24 cellular contexts compared by ENCODE assay signal in genomic region chr7:66178258-66178657, GRCh38. TPM values are rescaled to one million over a fixed set of nuclear protein-coding genes. Genes with fewer than 3 reads are reported as not detected.
DNase-seq lines count a peak whose midpoint lies in the region; ATAC-seq, FAIRE-seq and TF ChIP-seq lines count a peak whose summit lies in the region.
"Had no signal": no experiment of that assay in that cellular context is flagged by ENCODE, and none has a peak within 500 bp of the region (broad histone marks: within the 10 kb centered on the region; RNA-seq: fewer than 3 reads in every experiment).

No MANE protein-coding gene starts in this region.

- H3K4me3 Mint-ChIP-seq in WTC11 (no peak overlapping the region), chondrocyte (ENCODE audit: unreplicated experiment) (no peak overlapping the region)
- H3K4me3 Mint-ChIP-seq: CD14-positive monocyte; CD4-positive, alpha-beta T cell; CD8-positive, alpha-beta memory T cell; GM23338; HFFc6 had no signal

- TF ChIP-seq CTCF in A549 (IDR thresholded peaks at IDR 0.05), result no peak
- TF ChIP-seq CTCF in WTC11 (IDR thresholded peaks at IDR 0.05), result no peak
- TF ChIP-seq CTCF in H1 (IDR thresholded peaks at IDR 0.05; ENCODE audit: control extremely low read depth in 1 of 3, insufficient read depth in 1 of 3, low read depth in 1 of 3, low read length in 3 of 3), result no peak
- TF ChIP-seq CTCF in chondrocyte (IDR thresholded peaks at IDR 0.05), result no peak

- H3K4me3 ChIP-seq in A549 (no peak overlapping the region), H1 (ENCODE audit: extremely low read depth in 1 of 4, insufficient read depth in 2 of 4, low read depth in 3 of 4, low read length in 4 of 4) (no peak overlapping the region)
- H3K4me3 ChIP-seq: BLaER1 treated with 17β-estradiol and CSF1 and Interleukin-3, amounts not matched to agents 10 nM and 100 nM; GM23338; HAP-1 had no signal

- no peak overlapping the region for H2BK20ac ChIP-seq in H1 (ENCODE audit: low read length)

- FAIRE-seq in A549 (lab: Jason Lieb, UNC) (no peak), H1 (lab: Jason Lieb, UNC) (no peak)
- FAIRE-seq: A204.1, D721Med, G401.6, H54 had no signal

- H4K8ac ChIP-seq in H1 (ENCODE audit: extremely low read depth, insufficient read depth, low read length), result no peak overlapping the region

- H3K14ac ChIP-seq in H1 (ENCODE audit: insufficient read length), result no peak overlapping the region

- H3K56ac ChIP-seq in H1 (replicated peaks; ENCODE audit: insufficient read length, low read depth, low read length), result no peak overlapping the region

- H3K9me3 Mint-ChIP-seq in WTC11 (peaks cover 5% of the 10 kb centered on the region), chondrocyte (ENCODE audit: low read depth) (peaks cover 3% of the 10 kb centered on the region)
- H3K9me3 Mint-ChIP-seq: CD4-positive, alpha-beta T cell; CD8-positive, alpha-beta memory T cell; HFFc6 had no signal

- no peaks in the 10 kb centered on the region for H3K23me2 ChIP-seq in H1 (ENCODE audit: low read depth, low read length)

- H3K27me3 Mint-ChIP-seq in WTC11 (ENCODE audit: low read depth) (no peaks in the 10 kb centered on the region; the same call in 1 of the 2 replicates), chondrocyte (ENCODE audit: low read depth) (no peaks in the 10 kb centered on the region)
- H3K27me3 Mint-ChIP-seq: CD4-positive, alpha-beta T cell had no signal

- H3K4ac ChIP-seq in H1 (replicated peaks; ENCODE audit: insufficient read length, low read depth, low read length), result no peak overlapping the region

- TF ChIP-seq POLR2A in A549 (IDR thresholded peaks at IDR 0.05; ENCODE audit: low read length) (no peak), H1 (IDR thresholded peaks at IDR 0.05; ENCODE audit: control extremely low read depth in 1 of 2, low read depth in 2 of 2, low read length in 2 of 2) (no peak)

- H3K27me3 ChIP-seq in H1 (replicated peaks in 1 of 4; ENCODE audit: control insufficient read depth in 3 of 4, extremely low read depth in 1 of 4, insufficient read depth in 3 of 4, low read length in 3 of 4), result no peaks in the 10 kb centered on the region
- H3K27me3 ChIP-seq: BE2C; BLaER1 treated with 17β-estradiol and CSF1 and Interleukin-3, amounts not matched to agents 10 nM and 100 nM had no signal

- no peak overlapping the region for H2BK5ac ChIP-seq in H1 (ENCODE audit: low read depth, low read length)

- CTCF ChIA-PET in A549 (lab: Yijun Ruan, JAX) (interaction anchor here (0.6 to 1.3 kb wide), 5 partner anchors 8 to 315 kb away, joined by 3 to 4 read pairs (median 4); no protein-coding TSS in a partner anchor), WTC11 (lab: Charles Lee) (no interaction called here), H1 (lab: Charles Lee; ENCODE audit: partially characterized antibody) (interaction anchor here (0.9 to 1.3 kb wide), 2 partner anchors 17 to 93 kb away, joined by 3 read pairs; no protein-coding TSS in a partner anchor)

- ATAC-seq in A549 (no peak), WTC11 (no peak), esophagus mucosa (no peak)
- ATAC-seq: GM23338 had no signal

- no peak overlapping the region for H2BK12ac ChIP-seq in H1 (ENCODE audit: low read depth, low read length)

- H3K9me3 ChIP-seq in A549 (peaks cover 4% of the 10 kb centered on the region; the same call in 1 of the 3 replicates), H1 (ENCODE audit: insufficient read depth in 2 of 2, low read depth in 1 of 2, low read length in 1 of 2) (peaks cover 3 to 4% of the 10 kb centered on the region in 2 experiments; a peak in 2 of 4 replicates)
- H3K9me3 ChIP-seq: BE2C, HAP-1 had no signal

- WGBS in A549 (ENCODE audit: missing lambda C conversion rate), result 42% methylated on average over 2 of the region's 2 CpGs
- WGBS in H1 (ENCODE audit: extremely low coverage in 1 of 2, insufficient coverage in 1 of 2, insufficient read length in 1 of 2, insufficient replicate concordance in 2 of 2, low coverage in 1 of 2, low lambda C conversion rate in 2 of 2, missing lambda C conversion rate in 1 of 2), 2 experiments, result 88% methylated on average over 2 of the region's 2 CpGs; no CpG with 5 or more reads in 1 of the 2 experiments

- H3K36me3 Mint-ChIP-seq in WTC11 (no peaks in the 10 kb centered on the region), chondrocyte (ENCODE audit: low read depth) (no peaks in the 10 kb centered on the region)
- H3K36me3 Mint-ChIP-seq: CD14-positive monocyte; CD8-positive, alpha-beta memory T cell had no signal

- no peaks in the 10 kb centered on the region for H3K4me1 ChIP-seq in A549
- H3K4me1 ChIP-seq in H1 (replicated peaks in 1 of 4; ENCODE audit: control insufficient read depth in 3 of 4, insufficient read depth in 4 of 4, low read length in 3 of 4), result no peaks in the 10 kb centered on the region; a peak in 1 of 7 replicates
- H3K4me1 ChIP-seq: BE2C; BLaER1 treated with 17β-estradiol and CSF1 and Interleukin-3, amounts not matched to agents 10 nM and 100 nM; HAP-1 had no signal

- no peak overlapping the region for H4K5ac ChIP-seq in H1 (ENCODE audit: insufficient read length, low read depth, low read length)

- TF ChIP-seq RAD21 in A549 (conservative IDR thresholded peaks at IDR 0.05 in 1 of 2, IDR thresholded peaks at IDR 0.05 in 1 of 2) (no peak), H1 (IDR thresholded peaks at IDR 0.05 in 1 of 2, conservative IDR thresholded peaks at IDR 0.05 in 1 of 2; ENCODE audit: low read depth in 2 of 2, low read length in 2 of 2) (no peak)

- no peak overlapping the region for H3K23ac ChIP-seq in H1 (ENCODE audit: insufficient read length)

- no peak overlapping the region for H3K9ac ChIP-seq in H1 (replicated peaks in 1 of 4; ENCODE audit: extremely low read depth in 1 of 4, low read depth in 3 of 4, low read length in 3 of 4)
- H3K9ac ChIP-seq: BLaER1 treated with 17β-estradiol and CSF1 and Interleukin-3, amounts not matched to agents 10 nM and 100 nM had no signal

- H3K27ac ChIP-seq in A549 (no peak overlapping the region), H1 (ENCODE audit: low read depth, low read length) (no peak overlapping the region)
- H3K27ac ChIP-seq: 22Rv1; BLaER1 treated with 17β-estradiol and CSF1 and Interleukin-3, amounts not matched to agents 10 nM and 100 nM had no signal

- no peak overlapping the region for H3K18ac ChIP-seq in H1 (ENCODE audit: extremely low read depth, low read length)

- no peaks in the 10 kb centered on the region for H3K79me2 ChIP-seq in H1 (ENCODE audit: control insufficient read depth in 1 of 2, insufficient read depth in 2 of 2, low read length in 2 of 2)

- H3K4me2 ChIP-seq in A549 (no peak overlapping the region), H1 (ENCODE audit: insufficient read depth in 1 of 2, low read depth in 2 of 2, low read length in 2 of 2) (no peak overlapping the region)
- H3K4me2 ChIP-seq: BLaER1 treated with 17β-estradiol and CSF1 and Interleukin-3, amounts not matched to agents 10 nM and 100 nM; GM23338 had no signal

- H2BK15ac ChIP-seq in H1 (ENCODE audit: low read length), result no peak overlapping the region

- no peaks in the 10 kb centered on the region for H3K79me1 ChIP-seq in H1 (ENCODE audit: low read depth, low read length)

- H4K91ac ChIP-seq in H1 (replicated peaks; ENCODE audit: insufficient read length, low read length), result no peak overlapping the region

- H3K4me1 Mint-ChIP-seq in WTC11 (peaks cover 4% of the 10 kb centered on the region; the same call in 1 of the 2 replicates), chondrocyte (ENCODE audit: low read depth) (no peaks in the 10 kb centered on the region)
- H3K4me1 Mint-ChIP-seq: CD8-positive, alpha-beta memory T cell had no signal

- DNase-seq in DMS53 (lab: John Stamatoyannopoulos, UW) (peak; percentile 20), DMS53 treated with DMSO at 0.1 percent for 48 hours (lab: John Stamatoyannopoulos, UW; ENCODE audit: unreplicated experiment) (no peak), A549 (ENCODE audit: low read depth in 1 of 2, low spot score in 1 of 2) (peak in 1 of 2 experiments; percentile 30), WTC11 (ENCODE audit: low spot score) (no peak), H1 (ENCODE audit: low read depth in 1 of 2, low spot score in 2 of 2) (no peak), chondrocyte (ENCODE audit: low spot score) (no peak)
- DNase-seq: ACHN; AML-193; BE2C; CD4-positive, alpha-beta T cell; CD8-positive, alpha-beta memory T cell; DMS 273 treated with DMSO at 0.1 percent for 48 hours; DND-41; HFFc6 had no signal

- H2AK5ac ChIP-seq in H1 (ENCODE audit: low read depth, low read length), result no peak overlapping the region

- TF ChIP-seq EP300 in A549 (IDR thresholded peaks at IDR 0.05) (no peak), H1 (IDR thresholded peaks at IDR 0.05; ENCODE audit: borderline replicate concordance in 1 of 2, low read depth in 2 of 2, low read length in 2 of 2) (no peak)

- H2AFZ ChIP-seq in H1 (ENCODE audit: low read length), result no peak overlapping the region
- H2AFZ ChIP-seq: GM23338 had no signal

- H2BK120ac ChIP-seq in H1 (replicated peaks; ENCODE audit: low read depth, low read length), result no peak overlapping the region

- no peak overlapping the region for H3K27ac Mint-ChIP-seq in WTC11
- H3K27ac Mint-ChIP-seq in chondrocyte (ENCODE audit: unreplicated experiment), result no peak overlapping the region
- H3K27ac Mint-ChIP-seq: CD14-positive monocyte; CD4-positive, alpha-beta T cell; CD8-positive, alpha-beta memory T cell; GM23338; HFFc6 had no signal

- no peaks in the 10 kb centered on the region for H3K36me3 ChIP-seq in H1 (ENCODE audit: control insufficient read depth in 2 of 4, insufficient read depth in 4 of 4, low read length in 3 of 4)
- H3K36me3 ChIP-seq: BE2C; BLaER1 treated with 17β-estradiol and CSF1 and Interleukin-3, amounts not matched to agents 10 nM and 100 nM; HAP-1 had no signal

- H4K20me1 ChIP-seq in H1 (replicated peaks in 1 of 2; ENCODE audit: control insufficient read depth in 1 of 2, insufficient read depth in 2 of 2, low read length in 2 of 2), result no peaks in the 10 kb centered on the region
- H4K20me1 ChIP-seq: BLaER1 treated with 17β-estradiol and CSF1 and Interleukin-3, amounts not matched to agents 10 nM and 100 nM had no signal

- POLR2A ChIA-PET in A549 (lab: Yijun Ruan, JAX) (no interaction called here), WTC11 (lab: Charles Lee) (no interaction called here), H1 (lab: Charles Lee; ENCODE audit: partially characterized antibody) (interaction anchor here (0.9 kb wide), 1 partner anchor 10 kb away, joined by 4 read pairs; no protein-coding TSS in a partner anchor)

RNA-seq across cellular contexts. Expression of gene TPST1, which starts 26.9 kb away (rescaled TPM):
- polyA plus RNA-seq in A549 (2011; rRNA removed) (20.4 and 20.8 TPM in 2 replicates), A549 (2017; fragmentation: RNase III; extraction: RNeasy Plus Mini Kit Qiagen cat#74134 plus additional on column Dnase treatment) (10.5 to 14.7 TPM (median 14.6 TPM) in 3 replicates), H1 (2011; rRNA removed) (8.2 and 8.6 TPM in 2 replicates)
- 6.9 and 9.8 TPM in 2 replicates for polyA plus RNA-seq in A549 (2012; cell fraction: cytosol; rRNA removed)
- 5.4 and 7.3 TPM in 2 replicates for polyA plus RNA-seq in A549 (2012; cell fraction: nucleus; rRNA removed)
- 27.5 and 37.9 TPM in 2 replicates for polyA minus RNA-seq in A549 (2011; rRNA and poly(A)+ RNA removed)
- total RNA-seq in WTC11 (2021) (15.0 to 17.7 TPM (median 16.8 TPM) in 3 replicates), esophagus mucosa (7.5 TPM), chondrocyte (28.0 to 36.5 TPM (median 30.0 TPM) in 3 replicates)
- total RNA-seq in H1 (2021; fragmentation: NEBNext Ultra II Directional; extraction: Animal tissue kit (Norgen Biotek cat#: 25700)), result 14.9 and 18.4 TPM in 2 replicates
- polyA plus RNA-seq in H1 (2011; cell fraction: cytosol; rRNA removed), result 12.8 TPM
- polyA plus RNA-seq in H1 (2011; cell fraction: nucleus; rRNA removed), result 11.5 TPM
- 10.6 to 15.3 TPM (median 12.7 TPM) in 4 replicates for polyA plus RNA-seq in H1 (2012, experiment 1 of 2)
- polyA plus RNA-seq in H1 (2012, experiment 2 of 2), result 4.2 TPM
- 17.5 TPM for polyA plus RNA-seq in H1 (2013, experiment 1 of 2)
- polyA plus RNA-seq in H1 (2013, experiment 2 of 2), result 17.6 TPM
- 49.6 and 52.9 TPM in 2 replicates for polyA minus RNA-seq in H1 (2011; rRNA and poly(A)+ RNA removed)
- polyA minus RNA-seq in H1 (2011; cell fraction: cytosol; rRNA and poly(A)+ RNA removed), result 15.6 TPM
- polyA minus RNA-seq in H1 (2011; cell fraction: nucleus; rRNA and poly(A)+ RNA removed), result 44.9 TPM
